20 cellular contexts compared by ENCODE assay signal in genomic region chr3:73658227-73658626, GRCh38. TPM values are rescaled to one million over a fixed set of nuclear protein-coding genes. Genes with fewer than 3 reads are reported as not detected.
DNase-seq lines count a peak whose midpoint lies in the region; ATAC-seq, FAIRE-seq and TF ChIP-seq lines count a peak whose summit lies in the region.
"Had no signal": no experiment of that assay in that cellular context is flagged by ENCODE, and none has a peak within 500 bp of the region (broad histone marks: within the 10 kb centered on the region; RNA-seq: fewer than 3 reads in every experiment).

No MANE protein-coding gene starts in this region.

- H2AFZ ChIP-seq in GM23248: peak overlapping the region; percentile 43; the same call in 1 of the 2 replicates

- H4K20me1 ChIP-seq in GM23248 (ENCODE audit: insufficient read depth): no peaks in the 10 kb centered on the region

- H3K9ac ChIP-seq in GM23248: no peak overlapping the region

- H3K4me1 ChIP-seq in GM23248 (ENCODE audit: insufficient read depth) (peaks cover 38% of the 10 kb centered on the region), vagina (peaks cover 5% of the 10 kb centered on the region)
- H3K4me1 ChIP-seq: A549 had no signal

- no peak for TF ChIP-seq POLR2A in vagina (IDR thresholded peaks at IDR 0.05)
- TF ChIP-seq POLR2A in GM12891 (IDR thresholded peaks at IDR 0.05; ENCODE audit: low read depth, low read length): no peak

- WGBS in GM23248 (ENCODE audit: low coverage in 1 of 2, low lambda C conversion rate in 2 of 2, missing lambda C conversion rate in 2 of 2), 2 experiments: 82 to 83% methylated on average over 4 of the region's 4 CpGs

- H3K4me3 ChIP-seq in GM23248: no peak overlapping the region
- H3K4me3 ChIP-seq in vagina: no peak overlapping the region
- H3K4me3 ChIP-seq: A549 had no signal

- H3K9me2 ChIP-seq in GM23248 (ENCODE audit: insufficient read depth): no peaks in the 10 kb centered on the region

- TF ChIP-seq CTCF in vagina (IDR thresholded peaks at IDR 0.05): no peak

- H3K27me3 ChIP-seq in GM23248 (replicated peaks; ENCODE audit: insufficient read depth) (no peaks in the 10 kb centered on the region), vagina (no peaks in the 10 kb centered on the region)

- H3K27ac ChIP-seq in GM23248 (no peak overlapping the region), vagina (peak overlapping the region; percentile 49)
- H3K27ac ChIP-seq: A549, C4-2B, HL-60 had no signal

- H3K4me2 ChIP-seq in GM23248 (ENCODE audit: unreplicated experiment): peak overlapping the region; percentile 3
- H3K4me2 ChIP-seq: A549 had no signal

- FAIRE-seq in GM12891 (lab: Jason Lieb, UNC): no peak
- FAIRE-seq: A549, D721Med had no signal

- intact Hi-C loops in vagina (cut with DNase I): no loop called here
- intact Hi-C loops in left colon (cut with DNase I, micrococcal nuclease): no loop called here

- DNase-seq in GM23248 (no peak), astrocyte of the hippocampus (ENCODE audit: low read depth, low spot score) (peak; percentile 29), islet precursor cell (peak; percentile 54), vagina (ENCODE audit: extremely low spot score in 2 of 2) (no peak), GM12891 (ENCODE audit: insufficient read length, low spot score) (no peak), left colon (no peak), cortex of kidney (lab: John Stamatoyannopoulos, UW) (no peak)
- DNase-seq: H9, NCI-H1417, NCI-H187, NCI-H2107, NCI-H2227 treated with DMSO at 0.1 percent for 48 hours, NCI-H524 treated with DMSO at 0.1 percent for 48 hours, PC-3, RPMI8226, SIG-M5 had no signal

- H3K9me3 ChIP-seq in GM23248 (ENCODE audit: low read depth) (no peaks in the 10 kb centered on the region), vagina (no peaks in the 10 kb centered on the region)
- H3K9me3 ChIP-seq: A549 had no signal

- in situ Hi-C loops in GM23248 (cut with MboI): no loop called here

- no peaks in the 10 kb centered on the region for H3K79me2 ChIP-seq in GM23248 (ENCODE audit: insufficient read depth)

- peaks cover 21% of the 10 kb centered on the region for H3F3A ChIP-seq in GM23248 (ENCODE audit: insufficient read depth)

- no peaks in the 10 kb centered on the region for H3K36me3 ChIP-seq in GM23248 (ENCODE audit: low read depth)
- H3K36me3 ChIP-seq in vagina: no peaks in the 10 kb centered on the region

- no peak for ATAC-seq in left colon
- ATAC-seq: A549, PC-3 had no signal

TF ChIP-seq in GM12891, 5 proteins besides CTCF, POLR2A, EP300 and RAD21:
- TF ChIP-seq SPI1 (IDR thresholded peaks at IDR 0.05; ENCODE audit: low read depth, low read length) (no peak), TAF1 (IDR thresholded peaks at IDR 0.05; ENCODE audit: low read depth, low read length) (no peak), POLR2AphosphoS5 (IDR thresholded peaks at IDR 0.05; ENCODE audit: low read depth, low read length) (no peak), PAX5 (IDR thresholded peaks at IDR 0.05; ENCODE audit: insufficient read depth, low read length, severe bottlenecking) (no peak), POU2F2 (IDR thresholded peaks at IDR 0.05; ENCODE audit: low read depth, low read length) (no peak)

RNA-seq across cellular contexts. Expression of gene PDZRN3, which starts 33.5 kb away (rescaled TPM):
- total RNA-seq in GM23248 (2014; rRNA removed; shearing (Covaris generic)): 32.1 and 35.6 TPM in 2 replicates
- 22.3 TPM in 2 replicates for polyA plus RNA-seq in GM23248 (2016; fragmentation: Nextera tagmentation; extraction: Ambion mirVana)
- 75.9 TPM for total RNA-seq in vagina
- polyA plus RNA-seq in GM12891 (2012; ENCODE audit: low read depth, missing spikeins): not detected
- 10 to 100 TPM; 14.2 to 26.4 TPM for total RNA-seq in left colon
- total RNA-seq: PC-3 had no signal
- polyA plus RNA-seq: A549 had no signal

Comparison
In these comparisons a context has a peak if more than half of its experiments do, and no peak if none do; other contexts are left out.
1. DNase-seq: peak in astrocyte of the hippocampus (single experiment) and islet precursor cell (single experiment); none in GM23248 (single experiment), vagina (0 of 2), GM12891 (single experiment), left colon (0 of 2) and cortex of kidney (single experiment).